17 cellular contexts compared by ENCODE assay signal in the genomic region with DNA sequence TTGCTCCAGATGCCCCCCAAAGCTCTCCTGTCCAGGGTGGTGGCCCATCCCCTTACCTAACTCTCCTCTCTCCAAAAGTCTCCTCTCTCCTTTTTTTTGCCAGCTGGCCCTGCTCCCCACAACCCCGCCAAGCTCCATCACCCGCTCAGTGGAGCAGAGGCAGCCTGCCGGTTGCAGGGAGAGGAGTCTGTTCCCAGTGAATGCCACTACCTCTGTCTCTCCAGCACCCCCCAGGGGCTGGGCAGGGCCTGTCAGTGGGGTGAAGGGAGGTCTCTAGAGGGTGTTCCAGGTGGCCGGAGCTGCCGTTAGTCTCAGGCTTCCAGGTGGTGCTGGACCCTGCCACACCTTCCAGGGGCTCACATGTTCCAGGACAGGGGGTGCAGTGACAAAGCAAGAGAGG.
A peak's percentile ranks its signal among the peaks of the same experiment; 100 is the strongest.
DNase-seq lines count a peak whose midpoint lies in the region; ATAC-seq and TF ChIP-seq lines count a peak whose summit lies in the region.
"Had no signal": no experiment of that assay in that cellular context is flagged by ENCODE, and none has a peak within 500 bp of the region (broad histone marks: within the 10 kb centered on the region; RNA-seq: fewer than 3 reads in every experiment).

No MANE protein-coding gene starts in this region.

- peak overlapping the region; percentile 50 for H3K27ac Mint-ChIP-seq in neural crest cell (ENCODE audit: unreplicated experiment)
- H3K27ac Mint-ChIP-seq in progenitor cell of endocrine pancreas: peak overlapping the region; percentile 85
- no peak overlapping the region for H3K27ac Mint-ChIP-seq in stimulated activated effector memory CD8-positive, alpha-beta T cell treated with anti-CD3 and anti-CD28 coated beads, Interleukin-12 subunit alpha, Interleukin-12 subunit beta, amount 100 ng/mL, for 72 hours
- H3K27ac Mint-ChIP-seq: CD4-positive, alpha-beta memory T cell had no signal

- H3K4me1 Mint-ChIP-seq in neural crest cell (no peaks in the 10 kb centered on the region), progenitor cell of endocrine pancreas (ENCODE audit: low read depth) (no peaks in the 10 kb centered on the region)
- H3K4me1 Mint-ChIP-seq in stimulated activated effector memory CD8-positive, alpha-beta T cell treated with anti-CD3 and anti-CD28 coated beads, Interleukin-12 subunit alpha, Interleukin-12 subunit beta, amount 100 ng/mL, for 72 hours: no peaks in the 10 kb centered on the region
- H3K4me1 Mint-ChIP-seq: CD4-positive, alpha-beta memory T cell; H9 had no signal

- H3K9me3 Mint-ChIP-seq in neural crest cell (no peaks in the 10 kb centered on the region), progenitor cell of endocrine pancreas (ENCODE audit: low read depth) (no peaks in the 10 kb centered on the region)
- no peaks in the 10 kb centered on the region for H3K9me3 Mint-ChIP-seq in stimulated activated effector memory CD8-positive, alpha-beta T cell treated with anti-CD3 and anti-CD28 coated beads, Interleukin-12 subunit alpha, Interleukin-12 subunit beta, amount 100 ng/mL, for 72 hours
- H3K9me3 Mint-ChIP-seq: H9 had no signal

- no peak overlapping the region for H3K4me3 Mint-ChIP-seq in neural crest cell
- H3K4me3 Mint-ChIP-seq in progenitor cell of endocrine pancreas (ENCODE audit: low read depth): no peak overlapping the region
- H3K4me3 Mint-ChIP-seq in stimulated activated effector memory CD8-positive, alpha-beta T cell treated with anti-CD3 and anti-CD28 coated beads, Interleukin-12 subunit alpha, Interleukin-12 subunit beta, amount 100 ng/mL, for 72 hours: no peak overlapping the region
- H3K4me3 Mint-ChIP-seq: CD4-positive, alpha-beta memory T cell; H9 had no signal

- TF ChIP-seq CTCF in neural crest cell (conservative IDR thresholded peaks at IDR 0.05): no peak
- TF ChIP-seq CTCF in progenitor cell of endocrine pancreas (IDR thresholded peaks at IDR 0.05; ENCODE audit: unreplicated experiment): no peak

- H3K27me3 Mint-ChIP-seq in neural crest cell (ENCODE audit: low read depth) (no peaks in the 10 kb centered on the region), progenitor cell of endocrine pancreas (no peaks in the 10 kb centered on the region)

- intact Hi-C loops in posterior cingulate gyrus (cut with DNase I): no loop called here

- H3K36me3 Mint-ChIP-seq in neural crest cell (ENCODE audit: low read depth): no peaks in the 10 kb centered on the region
- peaks cover 7% of the 10 kb centered on the region for H3K36me3 Mint-ChIP-seq in progenitor cell of endocrine pancreas (ENCODE audit: insufficient read depth)
- no peaks in the 10 kb centered on the region for H3K36me3 Mint-ChIP-seq in stimulated activated effector memory CD8-positive, alpha-beta T cell treated with anti-CD3 and anti-CD28 coated beads, Interleukin-12 subunit alpha, Interleukin-12 subunit beta, amount 100 ng/mL, for 72 hours
- H3K36me3 Mint-ChIP-seq: CD4-positive, alpha-beta memory T cell had no signal

- no peak for DNase-seq in left lobe of liver (ENCODE audit: low spot score)
- DNase-seq in neural crest cell (ENCODE audit: low read depth, low spot score): no peak
- no peak for DNase-seq in progenitor cell of endocrine pancreas (ENCODE audit: low spot score, unreplicated experiment)
- DNase-seq in effector CD8-positive, alpha-beta T cell (lab: John Stamatoyannopoulos, UW): no peak
- DNase-seq in stimulated activated effector memory CD8-positive, alpha-beta T cell treated with anti-CD3 and anti-CD28 coated beads, Interleukin-12 subunit alpha, Interleukin-12 subunit beta, amount 100 ng/mL, for 72 hours (ENCODE audit: low spot score in 2 of 2): no peak
- no peak for DNase-seq in posterior cingulate gyrus
- DNase-seq: C1 segment of cervical spinal cord; Calu3; CD4-positive, alpha-beta memory T cell; COR-L47; DMS53; DMS79 treated with DMSO at 0.1 percent for 48 hours; GF-D8; GM23248; H9 had no signal

- ATAC-seq in left lobe of liver (peak; percentile 14), GM21526 (IDR thresholded peaks at IDR 0.05; ENCODE audit: low FRiP score, unreplicated experiment) (no peak)
- no peak for ATAC-seq in stimulated activated effector memory CD8-positive, alpha-beta T cell treated with anti-CD3 and anti-CD28 coated beads, Interleukin-12 subunit alpha, Interleukin-12 subunit beta, amount 100 ng/mL, for 72 hours
- ATAC-seq: HCT116 had no signal
